1 cellular context compared by ENCODE assay signal in the genomic region with DNA sequence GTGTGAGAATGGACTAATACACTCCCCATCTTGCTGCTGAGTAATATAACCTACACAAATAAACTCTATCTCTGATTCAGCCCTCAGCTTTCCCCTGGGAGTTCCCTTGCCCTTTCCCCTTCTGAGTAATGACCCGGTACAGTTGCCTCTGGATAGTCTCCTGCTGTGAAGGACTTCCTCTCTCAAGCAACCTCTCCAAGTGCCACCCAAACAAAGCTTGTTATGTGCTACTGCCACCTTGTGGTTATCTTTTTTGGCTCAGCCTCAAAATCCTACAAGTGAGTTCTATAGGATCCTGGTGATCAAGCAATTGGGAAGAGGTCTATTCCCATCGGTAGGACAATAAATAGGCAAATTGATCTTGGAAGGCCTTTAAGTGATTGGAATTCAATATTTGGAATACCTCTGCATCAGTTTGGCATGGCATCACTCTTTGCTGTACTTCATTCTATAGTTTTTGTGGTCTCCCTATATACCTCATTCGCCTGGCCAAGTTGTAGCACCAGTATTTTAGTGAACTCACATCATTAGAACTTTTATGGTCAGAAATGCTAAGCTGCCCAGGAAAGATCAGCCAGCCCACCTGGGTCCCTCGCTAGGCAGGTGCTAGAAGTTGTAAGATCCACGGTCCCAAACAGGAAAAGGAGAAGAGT.
TF ChIP-seq lines count a peak whose summit lies in the region.

No MANE protein-coding gene starts in this region.

TF ChIP-seq in SK-N-SH treated with all-trans-retinoic acid at 6 μM for 48 hours, 23 proteins besides CTCF, POLR2A, EP300 and RAD21 (continued from another document):
- TF ChIP-seq TSHZ2 (CRISPR knock-in tag; IDR thresholded peaks at IDR 0.05) = no peak
